In genomic region chr4:174352405-174352804, GRCh38 we compare ENCODE assay signal across 17 cellular contexts.
"Had no signal": no experiment of that assay in that cellular context is flagged by ENCODE, and none has a peak within 500 bp of the region (broad histone marks: within the 10 kb centered on the region; RNA-seq: fewer than 3 reads in every experiment).

No MANE protein-coding gene starts in this region.

- H3K9me3 ChIP-seq: lower lobe of right lung, testis had no signal

- H3K9ac ChIP-seq: parathyroid adenoma had no signal

- H3K4me3 ChIP-seq: dorsolateral prefrontal cortex, heart right ventricle, lower lobe of right lung, testis had no signal

- H3K79me2 ChIP-seq: parathyroid adenoma had no signal

- H2AFZ ChIP-seq: parathyroid adenoma had no signal

- ATAC-seq: activated T-cell treated with anti-CD3 and anti-CD28 coated beads, Interleukin-2, amount 50 U/mL, for 4 hours; esophagus mucosa; lower lobe of right lung; stimulated activated naive CD8-positive, alpha-beta T cell treated with anti-CD3 and anti-CD28 coated beads, Interleukin-15, amount 100 ng/mL, for 72 hours had no signal

- DNase-seq: activated CD4-positive, alpha-beta memory T cell treated with anti-CD3 and anti-CD28 coated beads for 36 hours; activated CD4-positive, CD25-positive, alpha-beta regulatory T cell treated with anti-CD3 and anti-CD28 coated beads, Interleukin-2, amount 50 U/mL, for 72 hours; activated gamma-delta T cell; activated T-cell treated with anti-CD3 and anti-CD28 coated beads, Interleukin-2, amount 50 U/mL, for 4 hours; dorsolateral prefrontal cortex; heart right ventricle; kidney glomerular epithelial cell; lower lobe of right lung; midbrain; naive B cell; retina; stimulated activated CD4-positive, alpha-beta T cell treated with anti-CD3 and anti-CD28 coated beads, Interleukin-15, amount 100 ng/mL, for 24 hours; stimulated activated CD4-positive, alpha-beta T cell treated with anti-CD3 and anti-CD28 coated beads, Interleukin-4, amount 100 ng/mL, for 24 hours; stimulated activated naive CD8-positive, alpha-beta T cell treated with anti-CD3 and anti-CD28 coated beads, Interleukin-15, amount 100 ng/mL, for 72 hours; testis had no signal

- H3K36me3 ChIP-seq: heart right ventricle, lower lobe of right lung had no signal

- H3K27ac ChIP-seq: dorsolateral prefrontal cortex, heart right ventricle, lower lobe of right lung, parathyroid adenoma, testis had no signal

- H3K27me3 ChIP-seq: dorsolateral prefrontal cortex, heart right ventricle, testis had no signal

- H3K4me1 ChIP-seq: lower lobe of right lung, parathyroid adenoma, testis had no signal
